Comparison of ENCODE assay signal across 5 cellular contexts in genomic region chr12:16458521-16459078, GRCh38.
"Had no signal": no experiment of that assay in that cellular context is flagged by ENCODE, and none has a peak within 500 bp of the region (broad histone marks: within the 10 kb centered on the region; RNA-seq: fewer than 3 reads in every experiment).

No MANE protein-coding gene starts in this region.

- H3K4me3 ChIP-seq: GM23248, K562 had no signal

- ATAC-seq: HepG2, K562 had no signal

- H3K9ac ChIP-seq: GM23248 had no signal

- H2AFZ ChIP-seq: GM23248 had no signal

- DNase-seq: GM23248, H9, KG1 had no signal

- H3K27ac ChIP-seq: GM23248 had no signal
